ENCODE assay signal across 8 cellular contexts in genomic region chr19:46661735-46662592, GRCh38. TPM values are rescaled to one million over a fixed set of nuclear protein-coding genes. Genes with fewer than 3 reads are reported as not detected.
A peak's percentile ranks its signal among the peaks of the same experiment; 100 is the strongest.
DNase-seq lines count a peak whose midpoint lies in the region; ATAC-seq and TF ChIP-seq lines count a peak whose summit lies in the region.

No MANE protein-coding gene starts in this region.

- DNase-seq in Ammon's horn (ENCODE audit: low spot score) (peak; percentile 98), HCEC 1CT (peak; percentile 91), NCI-H446 (lab: John Stamatoyannopoulos, UW) (peak; percentile 81 to 86), cerebellum (ENCODE audit: low spot score) (peak; percentile 89), kidney epithelial cell (ENCODE audit: low read depth) (peak; percentile 49)
- peak; percentile 57 to 68 for DNase-seq in activated CD4-positive, alpha-beta T cell treated with anti-CD3 and anti-CD28 coated beads for 24 hours (ENCODE audit: low read depth in 2 of 2)
- DNase-seq in stimulated activated CD4-positive, alpha-beta T cell treated with anti-CD3 and anti-CD28 coated beads, Interleukin-12 subunit alpha, Interleukin-12 subunit beta, amount 100 ng/mL, for 48 hours (ENCODE audit: low read depth in 2 of 3, low spot score in 1 of 3) = peak; percentile 66 to 71 (median 69)

- ATAC-seq in GM18505 (IDR thresholded peaks at IDR 0.05; ENCODE audit: unreplicated experiment) = no peak

- no peaks in the 10 kb centered on the region for H3K36me3 ChIP-seq in kidney epithelial cell (ENCODE audit: control insufficient read depth, insufficient read depth, low read length)

- TF ChIP-seq POLR2A in GM18505 (IDR thresholded peaks at IDR 0.05; ENCODE audit: borderline replicate concordance, extremely low read depth, insufficient read depth, insufficient read length) = no peak

- peak overlapping the region; percentile 26 for H3K4me3 ChIP-seq in kidney epithelial cell (ENCODE audit: low read depth, low read length)

- TF ChIP-seq CTCF in kidney epithelial cell (IDR thresholded peaks at IDR 0.05; ENCODE audit: insufficient read depth, low read length, poor library complexity, severe bottlenecking) = peak; percentile 97

- H3K27me3 ChIP-seq in kidney epithelial cell (ENCODE audit: control insufficient read depth, insufficient read depth, low read length) = peaks cover 25% of the 10 kb centered on the region

RNA-seq across cellular contexts. Expression of gene DACT3, which starts 1.0 kb away (rescaled TPM):
- total RNA-seq in cerebellum (6.6 TPM), kidney epithelial cell (0.14 and 0.33 TPM in 2 replicates)

RNA-seq across cellular contexts. Expression of gene GNG8, which starts 26.0 kb away (rescaled TPM):
- total RNA-seq in cerebellum = not detected
- not detected in 2 replicates for total RNA-seq in kidney epithelial cell

RNA-seq across cellular contexts. Expression of gene PTGIR, which starts 37.1 kb away (rescaled TPM):
- total RNA-seq in cerebellum = not detected
- total RNA-seq in kidney epithelial cell = 0.48 TPM in 1 of 2 replicates, not detected in the other

RNA-seq across cellular contexts. Expression of gene PRKD2, which starts 55.0 kb away (rescaled TPM):
- total RNA-seq in cerebellum (9.8 TPM), kidney epithelial cell (52.4 and 63.6 TPM in 2 replicates)
